12 cellular contexts compared by ENCODE assay signal in genomic region chr1:90475623-90476022, GRCh38.
A peak's percentile ranks its signal among the peaks of the same experiment; 100 is the strongest.
DNase-seq lines count a peak whose midpoint lies in the region; ATAC-seq and TF ChIP-seq lines count a peak whose summit lies in the region.
"Had no signal": no experiment of that assay in that cellular context is flagged by ENCODE, and none has a peak within 500 bp of the region (broad histone marks: within the 10 kb centered on the region; RNA-seq: fewer than 3 reads in every experiment).

No MANE protein-coding gene starts in this region.

- H3K4me3 ChIP-seq in cardiac fibroblast (replicated peaks in 1 of 2; ENCODE audit: low read depth in 2 of 2, low read length in 2 of 2) (no peak overlapping the region), osteoblast (ENCODE audit: insufficient read depth, low read length) (no peak overlapping the region)
- H3K4me3 ChIP-seq: esophagus squamous epithelium, uterus had no signal

- no peak overlapping the region for H3K4me2 ChIP-seq in osteoblast (ENCODE audit: insufficient read depth, low read length)

- H3K79me2 ChIP-seq in osteoblast (ENCODE audit: insufficient read depth, low read length) = no peaks in the 10 kb centered on the region

- H3K9me3 ChIP-seq in osteoblast (ENCODE audit: low read depth, low read length) = no peaks in the 10 kb centered on the region
- H3K9me3 ChIP-seq: esophagus squamous epithelium, uterus had no signal

- DNase-seq in GM13977 (ENCODE audit: low spot score) (no peak), NCI-H446 treated with DMSO at 0.1 percent for 48 hours (lab: John Stamatoyannopoulos, UW) (peak; percentile 29), cardiac fibroblast (ENCODE audit: low read depth in 2 of 2) (peak in 1 of 2 donors; percentile 2), osteoblast (ENCODE audit: insufficient read length, low spot score, missing footprints) (peak; percentile 9), HPDE6-E6E7 (ENCODE audit: extremely low spot score) (no peak)
- DNase-seq: activated CD8-positive, alpha-beta memory T cell treated with anti-CD3 and anti-CD28 coated beads for 24 hours; amniotic stem cell; esophagus squamous epithelium; T-helper 1 cell; uterus had no signal

- H3K27ac ChIP-seq in osteoblast (ENCODE audit: low read depth, low read length) = no peak overlapping the region
- H3K27ac ChIP-seq: esophagus squamous epithelium, uterus had no signal

- no peaks in the 10 kb centered on the region for H3K27me3 ChIP-seq in osteoblast (ENCODE audit: insufficient read depth, low read length)
- H3K27me3 ChIP-seq: esophagus squamous epithelium, uterus had no signal

- no peak overlapping the region for H2AFZ ChIP-seq in osteoblast (ENCODE audit: low read length)

- ATAC-seq in GM18517 (IDR thresholded peaks at IDR 0.05; ENCODE audit: unreplicated experiment) (no peak), HG03108 (IDR thresholded peaks at IDR 0.05; ENCODE audit: unreplicated experiment) (no peak)

- TF ChIP-seq CTCF in GM13977 (IDR thresholded peaks at IDR 0.05; ENCODE audit: extremely low read depth, insufficient read depth, missing control alignments) (peak; percentile 13), cardiac fibroblast (IDR thresholded peaks at IDR 0.05; ENCODE audit: low read depth, low read length) (peak; percentile 23), osteoblast (IDR thresholded peaks at IDR 0.05; ENCODE audit: extremely low read depth, low read depth, low read length) (peak; percentile 23)

- H3K4me1 ChIP-seq in osteoblast (ENCODE audit: insufficient read depth, low read length) = no peaks in the 10 kb centered on the region
- H3K4me1 ChIP-seq: esophagus squamous epithelium, uterus had no signal

- no peaks in the 10 kb centered on the region for H3K36me3 ChIP-seq in osteoblast (ENCODE audit: insufficient read depth, low read length)
- H3K36me3 ChIP-seq: esophagus squamous epithelium, uterus had no signal

- H4K20me1 ChIP-seq in osteoblast (ENCODE audit: insufficient read depth, low read length) = no peaks in the 10 kb centered on the region

- in situ Hi-C loops in GM13977 (cut with MboI; ENCODE audit: low pct_unique_long_range_greater_than_20kb, low sequenced_read_pairs, unreplicated experiment) = no loop called here

Comparison
In these comparisons a context has a peak if more than half of its experiments do, and no peak if none do; other contexts are left out.
1. DNase-seq: peak in NCI-H446 treated with DMSO at 0.1 percent for 48 hours (single experiment) and osteoblast (single experiment); none in GM13977 (single experiment) and HPDE6-E6E7 (single experiment).
2. Peak in every context shown above with its lines, with median percentiles within 50 percentile points of each other: CTCF ChIP-seq.